Comparison of ENCODE assay signal across 16 cellular contexts in genomic region chr6:36516991-36517390, GRCh38. TPM values are rescaled to one million over a fixed set of nuclear protein-coding genes. Genes with fewer than 3 reads are reported as not detected.
DNase-seq lines count a peak whose midpoint lies in the region; ATAC-seq and TF ChIP-seq lines count a peak whose summit lies in the region.
"Had no signal": no experiment of that assay in that cellular context is flagged by ENCODE, and none has a peak within 500 bp of the region (broad histone marks: within the 10 kb centered on the region; RNA-seq: fewer than 3 reads in every experiment).

No MANE protein-coding gene starts in this region.

- H3K4me3 Mint-ChIP-seq in glutamatergic neuron (ENCODE audit: unreplicated experiment), result no peak overlapping the region

- H3K9me3 Mint-ChIP-seq in glutamatergic neuron (ENCODE audit: unreplicated experiment), result peaks cover 4% of the 10 kb centered on the region

- intact Hi-C loops in left ventricle myocardium superior (cut with micrococcal nuclease), result no loop called here
- intact Hi-C loops in Right ventricle myocardium superior (cut with DNase I), result no loop called here

- H3K4me1 Mint-ChIP-seq in glutamatergic neuron (ENCODE audit: low read depth, unreplicated experiment), result peaks cover 14% of the 10 kb centered on the region

- H3K27ac Mint-ChIP-seq in glutamatergic neuron (ENCODE audit: unreplicated experiment), result peak overlapping the region; percentile 33

- peaks cover 3% of the 10 kb centered on the region for H3K36me3 Mint-ChIP-seq in glutamatergic neuron (ENCODE audit: unreplicated experiment)

- peak; percentile 43 for ATAC-seq in left ventricle myocardium superior
- ATAC-seq in Right ventricle myocardium superior (ENCODE audit: poor library complexity), result no peak
- ATAC-seq in GM18505 (IDR thresholded peaks at IDR 0.05; ENCODE audit: unreplicated experiment), result no peak
- ATAC-seq in HG02870 (IDR thresholded peaks at IDR 0.05; ENCODE audit: unreplicated experiment), result no peak
- ATAC-seq in GM18909 (IDR thresholded peaks at IDR 0.05; ENCODE audit: poor library complexity, unreplicated experiment), result no peak

- peak; percentile 20 for DNase-seq in DMS 273 (lab: John Stamatoyannopoulos, UW; ENCODE audit: unreplicated experiment)
- DNase-seq in DMS 273 treated with DMSO at 0.1 percent for 48 hours (lab: John Stamatoyannopoulos, UW), result no peak
- DNase-seq in left ventricle myocardium superior, result no peak
- DNase-seq in Right ventricle myocardium superior, result no peak
- no peak for DNase-seq in glutamatergic neuron
- DNase-seq: ACHN, EL, GF-D8, Kasumi-1, NCI-H1417, NCI-H1694 treated with DMSO at 0.1 percent for 48 hours, NCI-H2081 treated with DMSO at 0.1 percent for 48 hours, NCI-H446 treated with DMSO at 0.1 percent for 48 hours had no signal

- no peaks in the 10 kb centered on the region for H3K27me3 Mint-ChIP-seq in glutamatergic neuron (ENCODE audit: unreplicated experiment)

- no peak for TF ChIP-seq CTCF in glutamatergic neuron (IDR thresholded peaks at IDR 0.05; ENCODE audit: partially characterized antibody, unreplicated experiment)

- no peak for TF ChIP-seq POLR2A in GM18505 (IDR thresholded peaks at IDR 0.05; ENCODE audit: borderline replicate concordance, extremely low read depth, insufficient read depth, insufficient read length)

RNA-seq across cellular contexts. Expression of gene STK38, which starts 30.3 kb away (rescaled TPM):
- total RNA-seq in left ventricle myocardium superior (19.4 TPM), Right ventricle myocardium superior (21.2 TPM), glutamatergic neuron (ENCODE audit: unreplicated experiment) (55.1 TPM)
